11 cellular contexts compared by ENCODE assay signal in the genomic region with DNA sequence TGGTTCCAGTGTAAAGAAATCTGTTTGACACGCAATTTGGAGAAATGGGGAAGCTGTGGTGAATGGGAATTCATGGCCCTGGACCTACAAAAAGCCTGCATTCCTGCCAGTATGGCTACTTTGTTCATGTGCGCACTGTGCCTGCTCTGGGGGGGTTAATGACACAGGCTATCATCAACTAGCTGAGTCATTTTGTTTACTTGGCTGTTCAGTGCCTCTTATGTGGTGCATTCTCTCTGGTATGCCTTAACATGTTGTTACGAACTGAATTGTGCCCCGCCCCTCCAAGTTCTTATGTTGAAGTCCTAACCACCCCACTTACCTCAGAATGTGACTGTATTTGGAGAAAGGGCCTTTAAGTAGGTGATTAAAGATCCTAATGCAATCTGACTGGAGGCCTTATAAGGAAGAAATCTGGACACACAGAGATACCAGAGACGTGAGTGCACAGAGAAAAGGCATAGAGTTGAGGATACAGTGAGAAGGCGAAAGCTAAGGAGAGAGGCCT. TPM values are rescaled to one million over a fixed set of nuclear protein-coding genes. Genes with fewer than 3 reads are reported as not detected.
DNase-seq lines count a peak whose midpoint lies in the region; ATAC-seq and TF ChIP-seq lines count a peak whose summit lies in the region.
"Had no signal": no experiment of that assay in that cellular context is flagged by ENCODE, and none has a peak within 500 bp of the region (broad histone marks: within the 10 kb centered on the region; RNA-seq: fewer than 3 reads in every experiment).

No MANE protein-coding gene starts in this region.

- peaks cover 10% of the 10 kb centered on the region for H3K4me1 Mint-ChIP-seq in type B pancreatic cell (ENCODE audit: unreplicated experiment)

- H3K4me1 ChIP-seq in effector memory CD4-positive, alpha-beta T cell (ENCODE audit: control insufficient read depth, insufficient read depth, low read length, poor library complexity, severe bottlenecking): no peaks in the 10 kb centered on the region

- peak overlapping the region; percentile 91 for H3K27ac Mint-ChIP-seq in type B pancreatic cell
- H3K27ac Mint-ChIP-seq: activated T-cell treated with anti-CD3 and anti-CD28 coated beads, Interleukin-2, amount 50 U/mL, for 72 hours; naive thymus-derived CD8-positive, alpha-beta T cell had no signal

- no peaks in the 10 kb centered on the region for H3K27me3 ChIP-seq in effector memory CD4-positive, alpha-beta T cell (replicated peaks; ENCODE audit: control insufficient read depth, insufficient read depth, low read length, poor library complexity, severe bottlenecking)

- no peaks in the 10 kb centered on the region for H3K36me3 ChIP-seq in effector memory CD4-positive, alpha-beta T cell (ENCODE audit: control insufficient read depth, insufficient read depth, low read length)

- no peak overlapping the region for H3K27ac ChIP-seq in effector memory CD4-positive, alpha-beta T cell (ENCODE audit: insufficient read depth, low read length, poor library complexity, severe bottlenecking)

- H3K4me3 Mint-ChIP-seq in type B pancreatic cell: peak overlapping the region; percentile 20
- H3K4me3 Mint-ChIP-seq: activated T-cell treated with anti-CD3 and anti-CD28 coated beads, Interleukin-2, amount 50 U/mL, for 72 hours; naive thymus-derived CD8-positive, alpha-beta T cell had no signal

- H3K9me3 Mint-ChIP-seq in type B pancreatic cell: no peaks in the 10 kb centered on the region
- H3K9me3 Mint-ChIP-seq: activated T-cell treated with anti-CD3 and anti-CD28 coated beads, Interleukin-2, amount 50 U/mL, for 72 hours; naive thymus-derived CD8-positive, alpha-beta T cell had no signal

- no peak for ATAC-seq in activated CD4-positive, CD25-positive, alpha-beta regulatory T cell treated with anti-CD3 and anti-CD28 coated beads, Interleukin-2, amount 50 U/mL, for 24 hours
- ATAC-seq: activated T-cell treated with anti-CD3 and anti-CD28 coated beads, Interleukin-2, amount 50 U/mL, for 72 hours; naive thymus-derived CD8-positive, alpha-beta T cell had no signal

- H3K4me3 ChIP-seq in effector memory CD4-positive, alpha-beta T cell (ENCODE audit: insufficient read depth, low read depth, low read length, poor library complexity, severe bottlenecking): no peak overlapping the region

- H3K36me3 Mint-ChIP-seq in type B pancreatic cell: no peaks in the 10 kb centered on the region
- H3K36me3 Mint-ChIP-seq: naive thymus-derived CD8-positive, alpha-beta T cell had no signal

- DNase-seq in NCI-H146 (lab: John Stamatoyannopoulos, UW): peak; percentile 21
- no peak for DNase-seq in NCI-H146 treated with DMSO at 0.1 percent for 48 hours (lab: John Stamatoyannopoulos, UW; ENCODE audit: unreplicated experiment)
- DNase-seq in NCI-H69 (lab: John Stamatoyannopoulos, UW): peak; percentile 82
- peak; percentile 49 for DNase-seq in fibroblast of gingiva (ENCODE audit: low read depth)
- no peak for DNase-seq in type B pancreatic cell (ENCODE audit: extremely low spot score, unreplicated experiment)
- no peak for DNase-seq in UCSD-AML1 (lab: John Stamatoyannopoulos, UW; ENCODE audit: unreplicated experiment)
- no peak for DNase-seq in effector memory CD4-positive, alpha-beta T cell
- DNase-seq: 8988T; activated T-cell treated with anti-CD3 and anti-CD28 coated beads, Interleukin-2, amount 50 U/mL, for 72 hours; naive thymus-derived CD8-positive, alpha-beta T cell had no signal

- no peaks in the 10 kb centered on the region for H3K9me3 ChIP-seq in effector memory CD4-positive, alpha-beta T cell (ENCODE audit: control insufficient read depth, low read length)

- no peaks in the 10 kb centered on the region for H3K27me3 Mint-ChIP-seq in type B pancreatic cell

- no peak for TF ChIP-seq CTCF in type B pancreatic cell (conservative IDR thresholded peaks at IDR 0.05)

RNA-seq across cellular contexts. Expression of gene UBAP1, which starts 20.4 kb away (rescaled TPM):
- total RNA-seq in type B pancreatic cell (ENCODE audit: low replicate concordance): 35.9 and 46.2 TPM in 2 replicates

RNA-seq across cellular contexts. Expression of gene DCAF12, which starts 31.9 kb away (rescaled TPM):
- 42.4 and 45.3 TPM in 2 replicates for total RNA-seq in type B pancreatic cell (ENCODE audit: low replicate concordance)

Comparison
In these comparisons a context has a peak if more than half of its experiments do, and no peak if none do; other contexts are left out.
1. DNase-seq: peak in NCI-H146 (single experiment), NCI-H69 (single experiment) and fibroblast of gingiva (single experiment); none in NCI-H146 treated with DMSO at 0.1 percent for 48 hours (single experiment), type B pancreatic cell (single experiment), UCSD-AML1 (single experiment) and effector memory CD4-positive, alpha-beta T cell (0 of 3).